1 cellular context compared by ENCODE assay signal in the genomic region with DNA sequence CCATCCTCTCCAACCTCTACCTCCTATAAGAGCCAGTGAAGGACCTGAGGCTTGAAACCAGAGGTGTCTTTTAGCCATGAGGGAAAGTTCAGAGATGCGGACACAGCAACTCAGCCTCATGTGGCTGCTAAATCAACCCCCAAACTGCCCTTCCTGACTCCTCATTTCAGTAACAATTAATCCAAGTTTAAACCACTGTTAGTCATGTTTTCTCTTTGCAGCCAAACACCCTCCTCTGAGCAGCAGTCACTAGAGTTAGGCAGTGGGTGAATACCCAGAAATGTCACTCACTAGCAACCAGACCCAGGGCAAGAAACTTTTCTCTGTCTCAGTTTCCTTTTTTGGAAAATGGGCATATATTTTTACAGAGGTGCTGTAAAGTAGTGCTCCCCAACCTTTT.
TF ChIP-seq lines count a peak whose summit lies in the region.

No MANE protein-coding gene starts in this region.

TF ChIP-seq in GM12878, 131 proteins besides CTCF, POLR2A, EP300 and RAD21 (continued from another document):
- TF ChIP-seq, protein P1, sequence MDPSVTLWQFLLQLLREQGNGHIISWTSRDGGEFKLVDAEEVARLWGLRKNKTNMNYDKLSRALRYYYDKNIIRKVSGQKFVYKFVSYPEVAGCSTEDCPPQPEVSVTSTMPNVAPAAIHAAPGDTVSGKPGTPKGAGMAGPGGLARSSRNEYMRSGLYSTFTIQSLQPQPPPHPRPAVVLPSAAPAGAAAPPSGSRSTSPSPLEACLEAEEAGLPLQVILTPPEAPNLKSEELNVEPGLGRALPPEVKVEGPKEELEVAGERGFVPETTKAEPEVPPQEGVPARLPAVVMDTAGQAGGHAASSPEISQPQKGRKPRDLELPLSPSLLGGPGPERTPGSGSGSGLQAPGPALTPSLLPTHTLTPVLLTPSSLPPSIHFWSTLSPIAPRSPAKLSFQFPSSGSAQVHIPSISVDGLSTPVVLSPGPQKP (IDR thresholded peaks at IDR 0.05; ENCODE audit: low read depth, low read length): no peak
